ENCODE assay signal across 7 cellular contexts in the genomic region with DNA sequence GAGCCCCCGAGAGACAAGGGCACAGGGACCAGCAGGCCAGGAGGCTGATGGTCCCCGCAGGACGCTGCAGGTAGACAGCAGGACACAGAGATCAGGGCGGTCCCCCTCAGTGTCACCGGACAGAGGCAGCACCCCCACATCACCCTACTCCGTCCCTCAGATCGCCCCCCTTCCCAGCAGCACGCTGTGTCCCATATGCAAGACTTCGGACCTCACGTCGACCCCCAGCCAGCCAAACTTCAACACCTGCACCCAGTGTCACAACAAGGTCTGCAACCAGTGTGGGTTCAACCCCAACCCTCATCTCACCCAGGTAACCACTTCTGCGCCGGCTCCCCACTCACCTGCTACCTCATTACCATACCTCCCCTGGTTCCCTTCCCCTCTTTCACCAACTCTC.
"Had no signal": no experiment of that assay in that cellular context is flagged by ENCODE, and none has a peak within 500 bp of the region (broad histone marks: within the 10 kb centered on the region; RNA-seq: fewer than 3 reads in every experiment).

No MANE protein-coding gene starts in this region.

- H3K4me1 ChIP-seq: HAP-1 had no signal

- H3K36me3 ChIP-seq: HAP-1 had no signal

- H3K4me3 ChIP-seq: GM23248, HAP-1, K562 had no signal

- ATAC-seq: HCT116, K562 had no signal

- H3K27ac ChIP-seq: GM23248 had no signal

- DNase-seq: GM23248, GOT3, H7, IMR-90 had no signal

- H3K9me3 ChIP-seq: HAP-1 had no signal

- H2AFZ ChIP-seq: GM23248 had no signal
